13 cellular contexts compared by ENCODE assay signal in genomic region chr17:80983545-80983944, GRCh38. TPM values are rescaled to one million over a fixed set of nuclear protein-coding genes. Genes with fewer than 3 reads are reported as not detected.
DNase-seq lines count a peak whose midpoint lies in the region; ATAC-seq and TF ChIP-seq lines count a peak whose summit lies in the region.
"Had no signal": no experiment of that assay in that cellular context is flagged by ENCODE, and none has a peak within 500 bp of the region (broad histone marks: within the 10 kb centered on the region; RNA-seq: fewer than 3 reads in every experiment).

No MANE protein-coding gene starts in this region.

- no peak overlapping the region for H3K9ac ChIP-seq in neuronal stem cell (ENCODE audit: low read depth, low read length, poor library complexity)
- H3K9ac ChIP-seq: BLaER1 treated with 17β-estradiol and CSF1 and Interleukin-3, amounts not matched to agents 10 nM and 100 nM had no signal

- H3K9me3 ChIP-seq in right cardiac atrium (ENCODE audit: control insufficient read depth, low read length) = no peaks in the 10 kb centered on the region
- H3K9me3 ChIP-seq in right atrium auricular region = no peaks in the 10 kb centered on the region
- H3K9me3 ChIP-seq in gastroesophageal sphincter = no peaks in the 10 kb centered on the region
- H3K9me3 ChIP-seq in neuronal stem cell (replicated peaks in 1 of 2; ENCODE audit: control insufficient read depth in 2 of 2, insufficient read depth in 1 of 2, low read depth in 1 of 2, low read length in 2 of 2) = peaks cover 0 to 2% of the 10 kb centered on the region in 2 donors
- H3K9me3 ChIP-seq in tibial artery = no peaks in the 10 kb centered on the region
- H3K9me3 ChIP-seq: BLaER1 treated with 17β-estradiol and CSF1 and Interleukin-3, amounts not matched to agents 10 nM and 100 nM had no signal

- DNase-seq in right cardiac atrium (peak in 2 of 3 donors; percentile 30 to 53), right atrium auricular region (ENCODE audit: low spot score) (no peak), neuronal stem cell (ENCODE audit: low spot score) (no peak), tibial artery (no peak), hepatic stellate cell (ENCODE audit: low spot score) (no peak), immature natural killer cell (no peak), kidney glomerular epithelial cell (lab: John Stamatoyannopoulos, UW) (no peak)
- DNase-seq: 8988T; CD4-positive, CD25-positive, alpha-beta regulatory T cell; DMS53; GF-D8 had no signal

- TF ChIP-seq POLR2A in gastroesophageal sphincter (IDR thresholded peaks at IDR 0.05) = no peak

- H2AK5ac ChIP-seq in neuronal stem cell (ENCODE audit: low read depth, low read length) = no peak overlapping the region

- intact Hi-C loops in right cardiac atrium (cut with DNase I) = loop anchor here in 3 of 4 donors (5.0 to 10.0 kb wide), 2 partner anchors 121 to 556 kb away; no protein-coding TSS in a partner anchor
- intact Hi-C loops in tibial artery (cut with DNase I; ENCODE audit: low total_unique reads) = no loop called here

- no peak overlapping the region for H2BK120ac ChIP-seq in neuronal stem cell (ENCODE audit: low read depth, low read length)

- H2BK5ac ChIP-seq in neuronal stem cell (ENCODE audit: low read length) = no peak overlapping the region

- no peaks in the 10 kb centered on the region for H3K9me3 Mint-ChIP-seq in immature natural killer cell

- H3K18ac ChIP-seq in neuronal stem cell (ENCODE audit: low read length) = no peak overlapping the region

- peaks cover 0 to 10% (median 3%) of the 10 kb centered on the region in 3 donors for H3K27me3 Mint-ChIP-seq in immature natural killer cell (ENCODE audit: low read depth in 3 of 3)

- H3K4me2 ChIP-seq in neuronal stem cell (ENCODE audit: insufficient read depth, low read length, poor library complexity, severe bottlenecking) = no peak overlapping the region

- H3K4ac ChIP-seq in neuronal stem cell (ENCODE audit: low read length) = no peak overlapping the region

- H3K36me3 Mint-ChIP-seq in immature natural killer cell = no peaks in the 10 kb centered on the region
- H3K36me3 Mint-ChIP-seq: CD4-positive, CD25-positive, alpha-beta regulatory T cell had no signal

- H4K91ac ChIP-seq in neuronal stem cell (ENCODE audit: low read depth, low read length, poor library complexity) = no peak overlapping the region

- H3K4me3 Mint-ChIP-seq in immature natural killer cell = no peak overlapping the region
- H3K4me3 Mint-ChIP-seq: CD4-positive, CD25-positive, alpha-beta regulatory T cell had no signal

- H3K27ac ChIP-seq in right cardiac atrium (ENCODE audit: low read length) = no peak overlapping the region
- H3K27ac ChIP-seq in right atrium auricular region = no peak overlapping the region
- H3K27ac ChIP-seq in gastroesophageal sphincter = peak overlapping the region in 3 of 4 donors; percentile 69 to 78 (median 75)
- H3K27ac ChIP-seq in neuronal stem cell (replicated peaks; ENCODE audit: low read length) = no peak overlapping the region
- H3K27ac ChIP-seq in tibial artery = peak overlapping the region; percentile 34 to 62
- H3K27ac ChIP-seq: BLaER1 treated with 17β-estradiol and CSF1 and Interleukin-3, amounts not matched to agents 10 nM and 100 nM had no signal

- H3K27me3 ChIP-seq in right cardiac atrium (ENCODE audit: control insufficient read depth, insufficient read depth) (no peaks in the 10 kb centered on the region), right atrium auricular region (no peaks in the 10 kb centered on the region), gastroesophageal sphincter (peaks cover 25% of the 10 kb centered on the region), neuronal stem cell (ENCODE audit: control insufficient read depth in 3 of 3, insufficient read depth in 3 of 3, low read depth in 1 of 3, low read length in 3 of 3) (peaks cover 0 to 21% (median 0%) of the 10 kb centered on the region in 3 experiments), tibial artery (peaks cover 0 to 5% of the 10 kb centered on the region in 2 donors)

- no peaks in the 10 kb centered on the region for H3K4me1 ChIP-seq in right cardiac atrium (ENCODE audit: control insufficient read depth, insufficient read depth, low read length)
- peaks cover 0 to 21% of the 10 kb centered on the region in 2 donors for H3K4me1 ChIP-seq in right atrium auricular region
- peaks cover 2 to 60% (median 8%) of the 10 kb centered on the region in 3 donors for H3K4me1 ChIP-seq in gastroesophageal sphincter
- H3K4me1 ChIP-seq in neuronal stem cell (ENCODE audit: control insufficient read depth in 2 of 2, insufficient read depth in 1 of 2, low read depth in 1 of 2, low read length in 2 of 2) = peaks cover 6 to 15% of the 10 kb centered on the region in 2 donors
- H3K4me1 ChIP-seq in tibial artery = peaks cover 0 to 34% (median 14%) of the 10 kb centered on the region in 4 donors

- peaks cover 2 to 6% of the 10 kb centered on the region in 2 donors for H3K4me1 Mint-ChIP-seq in immature natural killer cell

- no peak overlapping the region for H2AFZ ChIP-seq in neuronal stem cell (ENCODE audit: low read length)

- no peak overlapping the region for H3K14ac ChIP-seq in neuronal stem cell (ENCODE audit: low read length)

- WGBS in right cardiac atrium = 83% methylated on average over 17 of the region's 17 CpGs
- 83% methylated on average over 17 of the region's 17 CpGs; no CpG with 5 or more reads in 1 of the 2 donors for WGBS in gastroesophageal sphincter (ENCODE audit: low coverage in 1 of 2), 2 donors
- WGBS in neuronal stem cell (ENCODE audit: extremely low coverage in 2 of 2, insufficient read length in 2 of 2, insufficient replicate concordance in 1 of 2), 2 donors = no CpG with 5 or more reads among the region's 17 CpGs

- H2BK15ac ChIP-seq in neuronal stem cell (ENCODE audit: low read length) = no peak overlapping the region

- H3K79me1 ChIP-seq in neuronal stem cell (ENCODE audit: low read depth, low read length) = no peaks in the 10 kb centered on the region

- H3K23ac ChIP-seq in neuronal stem cell (ENCODE audit: low read depth, low read length, poor library complexity) = no peak overlapping the region

- no peak overlapping the region for H3K4me3 ChIP-seq in right cardiac atrium (ENCODE audit: low read length)
- no peak overlapping the region for H3K4me3 ChIP-seq in right atrium auricular region
- H3K4me3 ChIP-seq in gastroesophageal sphincter = no peak overlapping the region
- H3K4me3 ChIP-seq in neuronal stem cell (ENCODE audit: low read length in 2 of 2) = no peak overlapping the region
- no peak overlapping the region for H3K4me3 ChIP-seq in tibial artery
- H3K4me3 ChIP-seq: BLaER1 treated with 17β-estradiol and CSF1 and Interleukin-3, amounts not matched to agents 10 nM and 100 nM had no signal

- H3K27ac Mint-ChIP-seq in immature natural killer cell = no peak overlapping the region
- H3K27ac Mint-ChIP-seq: CD4-positive, CD25-positive, alpha-beta regulatory T cell had no signal

- no peak overlapping the region for H4K8ac ChIP-seq in neuronal stem cell (ENCODE audit: low read depth, low read length)

- TF ChIP-seq EP300 in gastroesophageal sphincter (IDR thresholded peaks at IDR 0.05) = no peak

- ATAC-seq in right cardiac atrium = no peak
- no peak for ATAC-seq in gastroesophageal sphincter

- peak overlapping the region; percentile 10 for H2BK12ac ChIP-seq in neuronal stem cell (ENCODE audit: low read length)

- no peak for TF ChIP-seq CTCF in right atrium auricular region (IDR thresholded peaks at IDR 0.05)
- TF ChIP-seq CTCF in gastroesophageal sphincter (IDR thresholded peaks at IDR 0.05) = no peak
- TF ChIP-seq CTCF in tibial artery (IDR thresholded peaks at IDR 0.05) = no peak

- H3K36me3 ChIP-seq in right atrium auricular region (no peaks in the 10 kb centered on the region), gastroesophageal sphincter (no peaks in the 10 kb centered on the region), neuronal stem cell (replicated peaks in 1 of 2; ENCODE audit: control insufficient read depth in 2 of 2, insufficient read depth in 2 of 2, low read length in 2 of 2) (no peaks in the 10 kb centered on the region), tibial artery (no peaks in the 10 kb centered on the region)
- H3K36me3 ChIP-seq: BLaER1 treated with 17β-estradiol and CSF1 and Interleukin-3, amounts not matched to agents 10 nM and 100 nM had no signal

RNA-seq across cellular contexts. Expression of gene CHMP6, which starts 8.1 kb away (rescaled TPM):
- total RNA-seq in right cardiac atrium (10 to 100 TPM; 18.4 to 22.5 (median 19.7) TPM), right atrium auricular region (10 to 100 TPM; 12.9 to 17.5 TPM), gastroesophageal sphincter (10 to 100 TPM; 17.6 to 26.0 (median 19.0) TPM)
- polyA plus RNA-seq in right cardiac atrium (24.6 TPM), immature natural killer cell (10 to 100 TPM; 67.7 to 71.4 (median 70.2) TPM)
- 14.3 TPM for polyA plus RNA-seq in neuronal stem cell (2013, experiment 1 of 2)
- 13.1 TPM for polyA plus RNA-seq in neuronal stem cell (2013, experiment 2 of 2)

RNA-seq across cellular contexts. Expression of gene BAIAP2, which starts 51.4 kb away (rescaled TPM):
- total RNA-seq in right cardiac atrium (10 to 100 TPM; 20.5 to 39.5 (median 33.8) TPM), right atrium auricular region (10 to 100 TPM; 27.9 to 36.5 TPM), gastroesophageal sphincter (10 to 100 TPM; 32.7 to 54.9 (median 40.6) TPM)
- polyA plus RNA-seq in right cardiac atrium (31.8 TPM), immature natural killer cell (1 to 10 TPM; 1.1 to 5.1 (median 4.7) TPM)
- polyA plus RNA-seq in neuronal stem cell (2013, experiment 1 of 2) = 30.9 TPM
- polyA plus RNA-seq in neuronal stem cell (2013, experiment 2 of 2) = 31.6 TPM

Comparison
In these comparisons a context has a peak if more than half of its experiments do, and no peak if none do; other contexts are left out.
1. DNase-seq: peak in right cardiac atrium (2 of 3); none in right atrium auricular region (single experiment), neuronal stem cell (single experiment), tibial artery (0 of 2), hepatic stellate cell (single experiment), immature natural killer cell (0 of 3) and kidney glomerular epithelial cell (single experiment).
2. H3K27ac ChIP-seq: peak in gastroesophageal sphincter (3 of 4) and tibial artery (2 of 2); none in right cardiac atrium (single experiment), right atrium auricular region (0 of 2) and neuronal stem cell (single experiment).